Comparison of ENCODE assay signal across 3 cellular contexts in the genomic region with DNA sequence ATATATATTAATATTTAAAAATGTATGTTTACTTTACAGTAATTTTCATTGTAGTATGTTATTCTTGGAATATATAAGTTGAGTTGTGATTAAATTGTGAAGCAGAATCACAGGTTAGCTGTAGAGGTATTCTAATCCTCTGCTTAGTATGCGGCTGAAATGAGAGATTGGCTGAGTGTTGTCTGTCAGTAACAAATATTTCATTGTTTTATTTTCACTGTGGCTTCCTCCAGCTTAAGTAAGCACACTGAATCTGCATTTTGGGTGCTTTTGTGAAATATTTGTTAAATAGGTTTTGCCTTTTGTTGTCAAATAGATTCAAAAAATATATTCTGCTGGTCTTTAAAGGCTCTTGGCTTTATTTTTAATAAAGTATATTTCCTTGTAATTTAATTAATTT.
"Had no signal": no experiment of that assay in that cellular context is flagged by ENCODE, and none has a peak within 500 bp of the region (broad histone marks: within the 10 kb centered on the region; RNA-seq: fewer than 3 reads in every experiment).

No MANE protein-coding gene starts in this region.

- H3K4me3 ChIP-seq: GM12878 had no signal

- ATAC-seq: GM12878 had no signal

- DNase-seq: GDM1, GF-D8 had no signal
